In the genomic region with DNA sequence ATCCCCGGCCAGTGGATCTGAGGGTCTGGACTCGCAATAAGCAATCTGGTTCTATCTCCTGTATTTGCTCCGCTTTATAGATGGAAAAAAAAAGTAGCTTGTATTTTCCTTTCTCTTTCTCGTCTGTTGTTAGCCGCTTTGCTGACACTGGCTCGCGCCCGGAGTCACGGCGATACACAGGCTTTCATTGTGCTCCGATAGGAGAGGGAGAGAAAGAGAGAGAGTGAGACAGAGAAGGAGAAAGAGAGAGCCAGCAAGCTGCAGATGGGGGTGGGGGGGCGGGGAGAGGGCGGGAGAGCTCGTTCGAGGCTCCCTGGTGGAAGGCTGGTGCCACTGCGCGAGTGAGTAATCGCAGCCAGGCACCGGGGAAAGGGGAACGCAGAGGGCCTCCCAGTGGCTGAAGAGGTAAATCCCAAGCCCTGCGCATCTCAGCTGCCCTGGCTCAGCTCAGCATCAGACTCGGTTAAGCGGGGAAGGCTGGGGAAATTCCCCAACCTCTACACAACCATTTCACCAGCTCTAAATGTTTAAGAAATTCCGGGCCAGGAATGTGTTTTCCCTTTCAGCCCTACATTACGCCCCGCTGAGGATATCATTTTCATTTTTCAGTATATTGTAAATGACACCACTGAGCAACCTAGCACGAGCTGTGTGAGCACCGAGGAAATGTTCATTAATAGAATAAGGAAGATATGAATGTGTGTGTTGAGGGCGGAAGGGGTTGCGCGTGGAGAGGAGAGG, we compare ENCODE assay signal across 8 cellular contexts. TPM values are rescaled to one million over a fixed set of nuclear protein-coding genes. Genes with fewer than 3 reads are reported as not detected.
DNase-seq lines count a peak whose midpoint lies in the region; ATAC-seq, FAIRE-seq and TF ChIP-seq lines count a peak whose summit lies in the region.

Gene MAML2 (minus strand): TSS at position 225 of the 741 bp plus-strand sequence. CDS start 1,300 bp downstream, outside the sequence.

- WGBS in endodermal cell (ENCODE audit: insufficient coverage in 1 of 2, insufficient read length in 1 of 2), 2 experiments = 16 to 36% methylated on average over 14 to 31 of the region's 31 CpGs
- 10 to 32% methylated on average over 12 to 16 of the region's 31 CpGs for WGBS in mesodermal cell (ENCODE audit: insufficient coverage in 2 of 2), 2 experiments

- H3K36me3 ChIP-seq in endodermal cell (ENCODE audit: control insufficient read depth, insufficient read depth, low read length) = peaks cover 2% of the 10 kb centered on the region
- peaks cover 25% of the 10 kb centered on the region for H3K36me3 ChIP-seq in mesodermal cell (ENCODE audit: control insufficient read depth, insufficient read depth, low read length)

- peaks cover 16% of the 10 kb centered on the region for H3K9me3 Mint-ChIP-seq in endodermal cell

- H3K4me1 ChIP-seq in endodermal cell (ENCODE audit: control insufficient read depth, insufficient read depth, low read length) = peaks cover 2% of the 10 kb centered on the region
- peaks cover 32% of the 10 kb centered on the region for H3K4me1 ChIP-seq in mesodermal cell (ENCODE audit: control insufficient read depth, insufficient read depth, low read length, poor library complexity, severe bottlenecking)

- no peaks in the 10 kb centered on the region for H3K27me3 Mint-ChIP-seq in endodermal cell (ENCODE audit: insufficient read depth)

- peaks cover 33% of the 10 kb centered on the region for H3K4me1 Mint-ChIP-seq in endodermal cell

- peak within 1 kb of the TSS; percentile 78 for H3K4me3 Mint-ChIP-seq in endodermal cell

- peak within 1 kb of the TSS; percentile 83 for H3K9ac ChIP-seq in endodermal cell (ENCODE audit: extremely low read depth, low read length, poor library complexity, severe bottlenecking)

- H3K27ac ChIP-seq in endodermal cell (ENCODE audit: low read depth, low read length) = peak within 1 kb of the TSS; percentile 71
- peak within 1 kb of the TSS; percentile 67 for H3K27ac ChIP-seq in mesodermal cell (ENCODE audit: low read depth, low read length, severe bottlenecking)

- H3K36me3 Mint-ChIP-seq in endodermal cell (ENCODE audit: low read depth) = no peaks in the 10 kb centered on the region

- peaks cover 8% of the 10 kb centered on the region for H3K9me3 ChIP-seq in endodermal cell (ENCODE audit: control insufficient read depth, low read length)
- H3K9me3 ChIP-seq in mesodermal cell (ENCODE audit: control insufficient read depth, low read length) = peaks cover 3% of the 10 kb centered on the region

- peak; percentile 98 for TF ChIP-seq CTCF in endodermal cell (conservative IDR thresholded peaks at IDR 0.05)

- peak; percentile 80 for ATAC-seq in GM21367 (IDR thresholded peaks at IDR 0.05; ENCODE audit: unreplicated experiment)

- no peak for FAIRE-seq in HTR-8/SVneo (lab: Jason Lieb, UNC)

- H3K27me3 ChIP-seq in endodermal cell (ENCODE audit: control insufficient read depth, insufficient read depth, low read length, poor library complexity, severe bottlenecking) = no peaks in the 10 kb centered on the region

- peak within 1 kb of the TSS; percentile 100 for H3K4me3 ChIP-seq in endodermal cell (ENCODE audit: low read length)
- H3K4me3 ChIP-seq in mesodermal cell (ENCODE audit: extremely low read depth, insufficient read depth, low read length, poor library complexity, severe bottlenecking) = peak within 1 kb of the TSS; percentile 79

- peak; percentile 96 for DNase-seq in COLO829 (ENCODE audit: low spot score)
- DNase-seq in HTR-8/SVneo (ENCODE audit: insufficient read length, low spot score) = peak; percentile 97
- DNase-seq in NOMO-1 treated with dmso at 0.1 percent for 144 hours (lab: John Stamatoyannopoulos, UW; ENCODE audit: unreplicated experiment) = peak; percentile 70
- peak; percentile 81 for DNase-seq in activated CD8-positive, alpha-beta memory T cell treated with anti-CD3 and anti-CD28 coated beads, Interleukin-2, amount 50 U/mL, for 1 hour (ENCODE audit: extremely low read depth)
- peak; percentile 97 for DNase-seq in endodermal cell
- peak; percentile 51 for DNase-seq in stimulated activated CD8-positive, alpha-beta memory T cell treated with anti-CD3 and anti-CD28 coated beads, Interleukin-15, amount 100 ng/mL, for 24 hours (ENCODE audit: low read depth)

- peak within 1 kb of the TSS; percentile 52 for H3K27ac Mint-ChIP-seq in endodermal cell

RNA-seq across cellular contexts. Expression of gene MAML2, which starts in this region (rescaled TPM):
- total RNA-seq in endodermal cell = 1 to 10 TPM; 6.6 to 8.0 TPM
- 16.1 TPM for polyA plus RNA-seq in endodermal cell (2013, experiment 1 of 2)
- polyA plus RNA-seq in endodermal cell (2013, experiment 2 of 2) = 18.3 TPM
- polyA plus RNA-seq in mesodermal cell (2013, experiment 1 of 2) = 28.1 TPM
- polyA plus RNA-seq in mesodermal cell (2013, experiment 2 of 2) = 22.3 TPM

Comparison
In these comparisons a context has a peak if more than half of its experiments do, and no peak if none do; other contexts are left out.
1. Peak in every context shown above with its lines: DNase-seq, ATAC-seq, H3K4me3 ChIP-seq and H3K27ac ChIP-seq.